ENCODE assay signal across 15 cellular contexts in genomic region chr19:27962260-27962659, GRCh38.
DNase-seq lines count a peak whose midpoint lies in the region; ATAC-seq and TF ChIP-seq lines count a peak whose summit lies in the region.
"Had no signal": no experiment of that assay in that cellular context is flagged by ENCODE, and none has a peak within 500 bp of the region (broad histone marks: within the 10 kb centered on the region; RNA-seq: fewer than 3 reads in every experiment).

No MANE protein-coding gene starts in this region.

- no peaks in the 10 kb centered on the region for H3K9me3 ChIP-seq in GM23248 (ENCODE audit: low read depth)
- H3K9me3 ChIP-seq in endodermal cell (ENCODE audit: control insufficient read depth, low read length) = no peaks in the 10 kb centered on the region

- DNase-seq in GM23248 = no peak
- DNase-seq in endodermal cell = no peak
- peak; percentile 70 for DNase-seq in renal cortical epithelial cell (ENCODE audit: low read depth)
- no peak for DNase-seq in activated CD4-positive, alpha-beta T cell treated with anti-CD3 and anti-CD28 coated beads for 1 hour
- DNase-seq in effector CD8-positive, alpha-beta T cell (lab: John Stamatoyannopoulos, UW) = no peak
- no peak for DNase-seq in putamen (ENCODE audit: low spot score)
- DNase-seq: CD4-positive, alpha-beta memory T cell; DND-41; GDM1; NCI-H1105; NCI-H187; SIG-M5 had no signal

- peak; percentile 19 for ATAC-seq in activated T-helper 17 cell treated with anti-CD3 and anti-CD28 coated beads, Interleukin-2, amount 50 U/mL, for 72 hours (replicated peaks)
- no peak for ATAC-seq in HG03159 (IDR thresholded peaks at IDR 0.05; ENCODE audit: unreplicated experiment)

- no peak overlapping the region for H3K4me3 Mint-ChIP-seq in activated T-helper 17 cell treated with anti-CD3 and anti-CD28 coated beads, Interleukin-2, amount 50 U/mL, for 72 hours
- no peak overlapping the region for H3K4me3 Mint-ChIP-seq in endodermal cell
- H3K4me3 Mint-ChIP-seq: CD4-positive, alpha-beta memory T cell had no signal

- in situ Hi-C loops in GM23248 (cut with MboI) = loop anchor here (25.0 kb wide), 1 partner anchor 750 kb away; no protein-coding TSS in a partner anchor

- H3K36me3 ChIP-seq in GM23248 (ENCODE audit: low read depth) (no peaks in the 10 kb centered on the region), endodermal cell (ENCODE audit: control insufficient read depth, insufficient read depth, low read length) (no peaks in the 10 kb centered on the region)

- H3K4me3 ChIP-seq in GM23248 = no peak overlapping the region
- H3K4me3 ChIP-seq in endodermal cell (ENCODE audit: low read length) = no peak overlapping the region

- H3K9me3 Mint-ChIP-seq in activated T-helper 17 cell treated with anti-CD3 and anti-CD28 coated beads, Interleukin-2, amount 50 U/mL, for 72 hours = no peaks in the 10 kb centered on the region
- H3K9me3 Mint-ChIP-seq in endodermal cell = no peaks in the 10 kb centered on the region

- no peak overlapping the region for H3K27ac Mint-ChIP-seq in activated T-helper 17 cell treated with anti-CD3 and anti-CD28 coated beads, Interleukin-2, amount 50 U/mL, for 72 hours
- no peak overlapping the region for H3K27ac Mint-ChIP-seq in endodermal cell
- H3K27ac Mint-ChIP-seq: CD4-positive, alpha-beta memory T cell had no signal

- no peak for TF ChIP-seq CTCF in endodermal cell (conservative IDR thresholded peaks at IDR 0.05)

- no peaks in the 10 kb centered on the region for H3K4me1 Mint-ChIP-seq in activated T-helper 17 cell treated with anti-CD3 and anti-CD28 coated beads, Interleukin-2, amount 50 U/mL, for 72 hours
- no peaks in the 10 kb centered on the region for H3K4me1 Mint-ChIP-seq in endodermal cell
- H3K4me1 Mint-ChIP-seq: CD4-positive, alpha-beta memory T cell had no signal

- H3F3A ChIP-seq in GM23248 (ENCODE audit: insufficient read depth) = no peaks in the 10 kb centered on the region

- no peak overlapping the region for H2AFZ ChIP-seq in GM23248

- H3K4me2 ChIP-seq in GM23248 (ENCODE audit: unreplicated experiment) = peak overlapping the region; percentile 9
- H3K4me2 ChIP-seq: KMS-11 had no signal

- 22 to 24% methylated on average over 3 of the region's 3 CpGs for WGBS in GM23248 (ENCODE audit: low coverage in 1 of 2, low lambda C conversion rate in 2 of 2, missing lambda C conversion rate in 2 of 2), 2 experiments
- WGBS in endodermal cell (ENCODE audit: insufficient coverage in 1 of 2, insufficient read length in 1 of 2), 2 experiments = 51 to 72% methylated on average over 3 of the region's 3 CpGs

- no peak overlapping the region for H3K9ac ChIP-seq in GM23248
- no peak overlapping the region for H3K9ac ChIP-seq in endodermal cell (ENCODE audit: extremely low read depth, low read length, poor library complexity, severe bottlenecking)
- H3K9ac ChIP-seq: KMS-11 had no signal

- no peaks in the 10 kb centered on the region for H4K20me1 ChIP-seq in GM23248 (ENCODE audit: insufficient read depth)

- no peak overlapping the region for H3K27ac ChIP-seq in GM23248
- H3K27ac ChIP-seq in endodermal cell (ENCODE audit: low read depth, low read length) = peak overlapping the region; percentile 77
- H3K27ac ChIP-seq: KMS-11 had no signal

- no peaks in the 10 kb centered on the region for H3K9me2 ChIP-seq in GM23248 (ENCODE audit: insufficient read depth)

- H3K27me3 Mint-ChIP-seq in activated T-helper 17 cell treated with anti-CD3 and anti-CD28 coated beads, Interleukin-2, amount 50 U/mL, for 72 hours = peaks cover 3% of the 10 kb centered on the region
- H3K27me3 Mint-ChIP-seq in endodermal cell (ENCODE audit: insufficient read depth) = no peaks in the 10 kb centered on the region

- H3K4me1 ChIP-seq in GM23248 (ENCODE audit: insufficient read depth) (no peaks in the 10 kb centered on the region), endodermal cell (ENCODE audit: control insufficient read depth, insufficient read depth, low read length) (no peaks in the 10 kb centered on the region)

- no peaks in the 10 kb centered on the region for H3K36me3 Mint-ChIP-seq in activated T-helper 17 cell treated with anti-CD3 and anti-CD28 coated beads, Interleukin-2, amount 50 U/mL, for 72 hours (ENCODE audit: low read depth)
- no peaks in the 10 kb centered on the region for H3K36me3 Mint-ChIP-seq in endodermal cell (ENCODE audit: low read depth)
- H3K36me3 Mint-ChIP-seq: CD4-positive, alpha-beta memory T cell had no signal

- H3K79me2 ChIP-seq in GM23248 (ENCODE audit: insufficient read depth) = no peaks in the 10 kb centered on the region

- H3K27me3 ChIP-seq in GM23248 (replicated peaks; ENCODE audit: insufficient read depth) (0 out of 2 replicates have a peak, but pooled peaks cover 6% of the 10 kb centered on the region), endodermal cell (ENCODE audit: control insufficient read depth, insufficient read depth, low read length, poor library complexity, severe bottlenecking) (no peaks in the 10 kb centered on the region)
